In genomic region chr17:46012506-46013079, GRCh38 we compare ENCODE assay signal across 32 cellular contexts. TPM values are rescaled to one million over a fixed set of nuclear protein-coding genes. Genes with fewer than 3 reads are reported as not detected.
"Had no signal": no experiment of that assay in that cellular context is flagged by ENCODE, and none has a peak within 500 bp of the region (broad histone marks: within the 10 kb centered on the region; RNA-seq: fewer than 3 reads in every experiment).

No MANE protein-coding gene starts in this region.

- H3K4me3 ChIP-seq: esophagus muscularis mucosa, heart left ventricle, right lobe of liver, suprapubic skin, tibial artery, uterus had no signal

- H3K9me3 Mint-ChIP-seq: activated naive CD4-positive, alpha-beta T cell treated with anti-CD3 and anti-CD28 coated beads for 36 hours; activated naive CD8-positive, alpha-beta T cell treated with anti-CD3 and anti-CD28 coated beads, Interleukin-2, amount 50 U/mL, for 24 hours; activated T-cell treated with anti-CD3 and anti-CD28 coated beads, Interleukin-2, amount 50 U/mL, for 72 hours; dendritic cell treated with granulocyte-macrophage colony-stimulating factor and Interleukin-4, amounts not matched to agents 40 ng/mL and 50 ng/mL, for 4 days; immature natural killer cell; naive thymus-derived CD8-positive, alpha-beta T cell had no signal

- H3K36me3 ChIP-seq: esophagus muscularis mucosa, heart left ventricle, right lobe of liver, suprapubic skin, tibial artery, uterus had no signal

- H3K4me1 ChIP-seq: esophagus muscularis mucosa, foreskin keratinocyte, heart left ventricle, right lobe of liver, uterus had no signal

- H3K4me2 ChIP-seq: SK-N-SH had no signal

- H3K36me3 Mint-ChIP-seq: immature natural killer cell; naive thymus-derived CD8-positive, alpha-beta T cell had no signal

- H3K27ac ChIP-seq: esophagus muscularis mucosa, foreskin keratinocyte, heart left ventricle, right lobe of liver, suprapubic skin, tibial artery, uterus had no signal

- H3K27me3 Mint-ChIP-seq: activated CD4-positive, alpha-beta T cell treated with anti-CD3 and anti-CD28 coated beads for 36 hours; activated naive CD8-positive, alpha-beta T cell treated with anti-CD3 and anti-CD28 coated beads, Interleukin-2, amount 50 U/mL, for 24 hours; T-helper 17 cell had no signal

- H3K9me3 ChIP-seq: esophagus muscularis mucosa, heart left ventricle, right lobe of liver, SK-N-SH, suprapubic skin, tibial artery, uterus had no signal

- H3K4me3 Mint-ChIP-seq: activated CD4-positive, alpha-beta T cell treated with anti-CD3 and anti-CD28 coated beads for 36 hours; activated naive CD4-positive, alpha-beta T cell treated with anti-CD3 and anti-CD28 coated beads for 36 hours; activated naive CD8-positive, alpha-beta T cell treated with anti-CD3 and anti-CD28 coated beads, Interleukin-2, amount 50 U/mL, for 24 hours; activated T-cell treated with anti-CD3 and anti-CD28 coated beads, Interleukin-2, amount 50 U/mL, for 72 hours; dendritic cell treated with granulocyte-macrophage colony-stimulating factor and Interleukin-4, amounts not matched to agents 40 ng/mL and 50 ng/mL, for 4 days; immature natural killer cell; naive thymus-derived CD8-positive, alpha-beta T cell; T-helper 17 cell had no signal

- H3K27ac Mint-ChIP-seq: activated CD4-positive, alpha-beta T cell treated with anti-CD3 and anti-CD28 coated beads for 36 hours; activated naive CD4-positive, alpha-beta T cell treated with anti-CD3 and anti-CD28 coated beads for 36 hours; activated naive CD8-positive, alpha-beta T cell treated with anti-CD3 and anti-CD28 coated beads, Interleukin-2, amount 50 U/mL, for 24 hours; activated T-cell treated with anti-CD3 and anti-CD28 coated beads, Interleukin-2, amount 50 U/mL, for 72 hours; dendritic cell treated with granulocyte-macrophage colony-stimulating factor and Interleukin-4, amounts not matched to agents 40 ng/mL and 50 ng/mL, for 4 days; immature natural killer cell; T-helper 17 cell had no signal

- H3K27me3 ChIP-seq: esophagus muscularis mucosa, heart left ventricle, right lobe of liver, suprapubic skin, uterus had no signal

- H3K9ac ChIP-seq: SK-N-SH had no signal

- DNase-seq: activated CD4-positive, alpha-beta T cell treated with anti-CD3 and anti-CD28 coated beads for 36 hours; activated CD4-positive, alpha-beta T cell treated with anti-CD3 and anti-CD28 coated beads, Interleukin-2, amount 50 U/mL, for 4 hours; activated CD4-positive, CD25-positive, alpha-beta regulatory T cell; activated effector memory CD4-positive, alpha-beta T cell treated with Interleukin-2 at 50 U/mL for 16 hours; activated naive CD4-positive, alpha-beta T cell treated with anti-CD3 and anti-CD28 coated beads for 36 hours; activated naive CD8-positive, alpha-beta T cell treated with anti-CD3 and anti-CD28 coated beads, Interleukin-2, amount 50 U/mL, for 24 hours; activated T-cell treated with anti-CD3 and anti-CD28 coated beads for 4 hours; activated T-cell treated with anti-CD3 and anti-CD28 coated beads, Interleukin-2, amount 50 U/mL, for 72 hours; amygdala; central memory CD4-positive, alpha-beta T cell; foreskin keratinocyte; hypothalamus; immature natural killer cell; mesenchymal stem cell; naive thymus-derived CD8-positive, alpha-beta T cell; SK-N-SH; stimulated activated CD4-positive, alpha-beta T cell treated with anti-CD3 and anti-CD28 coated beads, Interleukin-12 subunit alpha, Interleukin-12 subunit beta, amount 100 ng/mL, for 4 hours; stimulated activated CD4-positive, alpha-beta T cell treated with anti-CD3 and anti-CD28 coated beads, Interleukin-4, amount 100 ng/mL, for 1 hour; SW 1271; T-helper 17 cell; tibial artery; uterus had no signal

- H3K4me1 Mint-ChIP-seq: activated CD4-positive, alpha-beta T cell treated with anti-CD3 and anti-CD28 coated beads for 36 hours; activated naive CD8-positive, alpha-beta T cell treated with anti-CD3 and anti-CD28 coated beads, Interleukin-2, amount 50 U/mL, for 24 hours; naive thymus-derived CD8-positive, alpha-beta T cell; T-helper 17 cell had no signal

- ATAC-seq: activated CD4-positive, alpha-beta T cell treated with anti-CD3 and anti-CD28 coated beads for 36 hours; activated naive CD8-positive, alpha-beta T cell treated with anti-CD3 and anti-CD28 coated beads, Interleukin-2, amount 50 U/mL, for 24 hours; foreskin keratinocyte; naive thymus-derived CD8-positive, alpha-beta T cell; T-helper 17 cell had no signal

RNA-seq across cellular contexts. Expression of gene STH, which starts 13.5 kb away (rescaled TPM):
- total RNA-seq: activated CD4-positive, alpha-beta T cell treated with anti-CD3 and anti-CD28 coated beads for 36 hours; activated naive CD4-positive, alpha-beta T cell treated with anti-CD3 and anti-CD28 coated beads for 36 hours; activated T-cell treated with anti-CD3 and anti-CD28 coated beads, Interleukin-2, amount 50 U/mL, for 72 hours; esophagus muscularis mucosa; foreskin keratinocyte; kidney epithelial cell; lower leg skin; naive thymus-derived CD8-positive, alpha-beta T cell; osteoblast; renal cortical epithelial cell; right lobe of liver; skeletal muscle tissue; suprapubic skin; T-helper 17 cell; uterus had no signal
- polyA plus RNA-seq: foreskin keratinocyte; immature natural killer cell; naive thymus-derived CD8-positive, alpha-beta T cell; SK-N-SH had no signal
